In the genomic region with DNA sequence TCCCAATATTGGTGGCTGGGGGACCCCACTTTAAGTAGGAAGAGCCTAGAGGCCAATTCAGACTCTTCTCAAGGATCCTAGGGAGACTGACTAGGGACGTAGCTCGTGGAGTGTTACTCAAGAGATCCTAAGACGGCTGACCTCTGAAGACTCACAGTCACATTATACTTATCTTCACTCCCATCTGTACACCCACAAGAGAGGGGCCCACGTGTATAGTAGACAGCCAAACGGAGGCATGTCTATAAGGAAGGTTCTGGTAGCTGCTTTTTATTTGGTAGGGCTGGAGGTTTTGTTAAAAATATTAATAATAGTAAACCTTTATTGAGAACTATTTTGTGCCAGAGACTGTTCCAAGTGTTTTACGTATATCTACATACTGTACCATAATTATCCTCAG, we compare ENCODE assay signal across 24 cellular contexts. TPM values are rescaled to one million over a fixed set of nuclear protein-coding genes. Genes with fewer than 3 reads are reported as not detected.
A peak's percentile ranks its signal among the peaks of the same experiment; 100 is the strongest.
DNase-seq lines count a peak whose midpoint lies in the region; ATAC-seq and TF ChIP-seq lines count a peak whose summit lies in the region.
"Had no signal": no experiment of that assay in that cellular context is flagged by ENCODE, and none has a peak within 500 bp of the region (broad histone marks: within the 10 kb centered on the region; RNA-seq: fewer than 3 reads in every experiment).

No MANE protein-coding gene starts in this region.

- H3K4me1 Mint-ChIP-seq in HFFc6 (ENCODE audit: low read depth): peaks cover 85% of the 10 kb centered on the region
- H3K4me1 Mint-ChIP-seq in central memory CD8-positive, alpha-beta T cell: peaks cover 19% of the 10 kb centered on the region

- TF ChIP-seq CTCF in HFFc6 (IDR thresholded peaks at IDR 0.05): no peak

- peaks cover 52% of the 10 kb centered on the region for H3K36me3 Mint-ChIP-seq in HFFc6 (ENCODE audit: low read depth)
- H3K36me3 Mint-ChIP-seq in central memory CD8-positive, alpha-beta T cell (ENCODE audit: insufficient read depth): peaks cover 35% of the 10 kb centered on the region

- no peak for DNase-seq in HFFc6
- peak; percentile 22 for DNase-seq in amniotic epithelial cell (ENCODE audit: low read depth)
- DNase-seq in central memory CD8-positive, alpha-beta T cell (ENCODE audit: low spot score in 2 of 2): no peak
- no peak for DNase-seq in AG08396 (ENCODE audit: low spot score)
- DNase-seq: 8988T; ACHN; AML-193; CD4-positive, alpha-beta T cell; CD8-positive, alpha-beta memory T cell; COR-L47; DMS 273 treated with DMSO at 0.1 percent for 48 hours; DMS153; DMS53; DMS79; DND-41; EL; GDM1 had no signal

- no peak for ATAC-seq in central memory CD8-positive, alpha-beta T cell (replicated peaks; ENCODE audit: extremely low read depth, poor library complexity, severe bottlenecking)
- no peak for ATAC-seq in GM18870 (IDR thresholded peaks at IDR 0.05; ENCODE audit: unreplicated experiment)
- ATAC-seq in HG03565 (IDR thresholded peaks at IDR 0.05; ENCODE audit: unreplicated experiment): no peak
- ATAC-seq: GM12878 had no signal

- no peaks in the 10 kb centered on the region for H3K9me3 Mint-ChIP-seq in HFFc6
- no peaks in the 10 kb centered on the region for H3K9me3 Mint-ChIP-seq in central memory CD8-positive, alpha-beta T cell
- H3K9me3 Mint-ChIP-seq: CD4-positive, alpha-beta T cell; CD8-positive, alpha-beta memory T cell had no signal

- peak overlapping the region; percentile 95 for H3K27ac Mint-ChIP-seq in HFFc6
- peak overlapping the region; percentile 47 for H3K27ac Mint-ChIP-seq in central memory CD8-positive, alpha-beta T cell (ENCODE audit: low read depth)
- H3K27ac Mint-ChIP-seq: B cell had no signal

- no peak overlapping the region for H3K4me3 Mint-ChIP-seq in HFFc6
- H3K4me3 Mint-ChIP-seq in central memory CD8-positive, alpha-beta T cell: no peak overlapping the region
- H3K4me3 Mint-ChIP-seq: B cell; CD4-positive, alpha-beta T cell; CD8-positive, alpha-beta memory T cell had no signal

- H3K27me3 Mint-ChIP-seq in HFFc6 (ENCODE audit: insufficient read depth): no peaks in the 10 kb centered on the region
- H3K27me3 Mint-ChIP-seq in central memory CD8-positive, alpha-beta T cell: no peaks in the 10 kb centered on the region
- H3K27me3 Mint-ChIP-seq: B cell; CD4-positive, alpha-beta T cell; CD8-positive, alpha-beta memory T cell had no signal

RNA-seq across cellular contexts. Expression of a gene that starts 22.9 kb away (rescaled TPM):
- not detected for total RNA-seq in HFFc6 (2021; fragmentation: NEBNext Ultra II Directional; extraction: Animal tissue kit (Norgen Biotek cat#: 25700))
- total RNA-seq: B cell, G401 had no signal

RNA-seq across cellular contexts. Expression of a gene that starts 30.6 kb away (rescaled TPM):
- not detected for total RNA-seq in HFFc6 (2021; fragmentation: NEBNext Ultra II Directional; extraction: Animal tissue kit (Norgen Biotek cat#: 25700))
- total RNA-seq: A673; B cell; CD4-positive, alpha-beta T cell; CD8-positive, alpha-beta memory T cell; Daoy; G401 had no signal

RNA-seq across cellular contexts. Expression of a gene that starts 37.2 kb away (rescaled TPM):
- not detected for total RNA-seq in HFFc6 (2021; fragmentation: NEBNext Ultra II Directional; extraction: Animal tissue kit (Norgen Biotek cat#: 25700))
- total RNA-seq: A673; B cell; CD4-positive, alpha-beta T cell; CD8-positive, alpha-beta memory T cell; Daoy; G401; GM12878 had no signal
